Comparison of ENCODE assay signal across 1 cellular context in genomic region chr17:40951011-40951622, GRCh38.
TF ChIP-seq lines count a peak whose summit lies in the region.

No MANE protein-coding gene starts in this region.

TF ChIP-seq in HCT116, 20 proteins besides CTCF, POLR2A, EP300 and RAD21 (continued from another document):
- TF ChIP-seq, protein P1, sequence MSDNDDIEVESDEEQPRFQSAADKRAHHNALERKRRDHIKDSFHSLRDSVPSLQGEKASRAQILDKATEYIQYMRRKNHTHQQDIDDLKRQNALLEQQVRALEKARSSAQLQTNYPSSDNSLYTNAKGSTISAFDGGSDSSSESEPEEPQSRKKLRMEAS (IDR thresholded peaks at IDR 0.05) = peak; percentile 32
- TF ChIP-seq ATF3 (IDR thresholded peaks at IDR 0.05) (peak; percentile 78; the same call in 1 of the 2 replicates), JUND (IDR thresholded peaks at IDR 0.05) (peak; percentile 98), FOSL1 (IDR thresholded peaks at IDR 0.05; ENCODE audit: low read depth) (peak; percentile 94), CBX3 (IDR thresholded peaks at IDR 0.05; ENCODE audit: low read depth) (peak; percentile 85), TCF7L2 (IDR thresholded peaks at IDR 0.05; ENCODE audit: borderline replicate concordance, extremely low read depth, insufficient read depth, insufficient read length) (peak; percentile 99), YY1 (IDR thresholded peaks at IDR 0.05; ENCODE audit: extremely low read depth, insufficient replicate concordance, low read depth, low read length) (peak; percentile 46), EZH2 (IDR thresholded peaks at IDR 0.05) (no peak), ZBTB33 (IDR thresholded peaks at IDR 0.05; ENCODE audit: extremely low read depth, insufficient replicate concordance, low read length) (peak; percentile 32), ELF1 (IDR thresholded peaks at IDR 0.05; ENCODE audit: borderline replicate concordance, low read depth) (no peak; the same call in 1 of the 2 replicates), SIN3A (IDR thresholded peaks at IDR 0.05; ENCODE audit: low read depth) (peak; percentile 78), POLR2AphosphoS5 (IDR thresholded peaks at IDR 0.05; ENCODE audit: low read depth, low read length) (peak; percentile 43; the same call in 1 of the 2 replicates), SP1 (IDR thresholded peaks at IDR 0.05; ENCODE audit: low read depth) (peak; percentile 99), ZNF274 (IDR thresholded peaks at IDR 0.05; ENCODE audit: low read depth, low read length) (no peak), ZFX (IDR thresholded peaks at IDR 0.05) (no peak), SRF (IDR thresholded peaks at IDR 0.05; ENCODE audit: low read depth) (peak; percentile 78), EZH2phosphoT487 (IDR thresholded peaks at IDR 0.05; ENCODE audit: borderline replicate concordance) (no peak), REST (IDR thresholded peaks at IDR 0.05; ENCODE audit: low read depth) (no peak), CEBPB (IDR thresholded peaks at IDR 0.05; ENCODE audit: low read depth) (peak; percentile 92)
